ENCODE assay signal across 18 cellular contexts in genomic region chrX:25010784-25011588, GRCh38. TPM values are rescaled to one million over a fixed set of nuclear protein-coding genes. Genes with fewer than 3 reads are reported as not detected.
DNase-seq lines count a peak whose midpoint lies in the region; ATAC-seq and TF ChIP-seq lines count a peak whose summit lies in the region.
"Had no signal": no experiment of that assay in that cellular context is flagged by ENCODE, and none has a peak within 500 bp of the region (broad histone marks: within the 10 kb centered on the region; RNA-seq: fewer than 3 reads in every experiment).

No MANE protein-coding gene starts in this region.

- no peak for TF ChIP-seq CTCF in testis (IDR thresholded peaks at IDR 0.05)

- peak in 2 of 3 experiments; percentile 32 to 75 for DNase-seq in NCI-H1417 (lab: John Stamatoyannopoulos, UW)
- DNase-seq in NCI-H1417 treated with DMSO at 0.1 percent for 48 hours (lab: John Stamatoyannopoulos, UW), result no peak
- peak; percentile 77 for DNase-seq in NCI-H748 treated with DMSO at 0.1 percent for 48 hours (lab: John Stamatoyannopoulos, UW)
- no peak for DNase-seq in testis
- no peak for DNase-seq in left colon
- DNase-seq in HuH-7 (ENCODE audit: low spot score), result no peak
- DNase-seq: 8988T, EL, IMR-90, Kasumi-1, NCI-H1436, NCI-H2029 treated with DMSO at 0.1 percent for 48 hours, NCI-H526, PC-9 had no signal

- peak overlapping the region; percentile 77 to 85 for H3K27ac ChIP-seq in testis
- H3K27ac ChIP-seq: BLaER1 treated with 17β-estradiol and CSF1 and Interleukin-3, amounts not matched to agents 10 nM and 100 nM; PC-9 had no signal

- peak overlapping the region; percentile 29 for H3K4me3 ChIP-seq in endocrine pancreas (ENCODE audit: control insufficient read depth, insufficient read depth, low read length)
- H3K4me3 ChIP-seq in testis, result peak overlapping the region; percentile 31 to 56
- H3K4me3 ChIP-seq: BLaER1 treated with 17β-estradiol and CSF1 and Interleukin-3, amounts not matched to agents 10 nM and 100 nM; PC-9 had no signal

- H3K27me3 ChIP-seq in endocrine pancreas (ENCODE audit: control insufficient read depth, insufficient read depth, low read length) (peaks cover 4% of the 10 kb centered on the region), testis (no peaks in the 10 kb centered on the region)

- no peak for ATAC-seq in left colon
- ATAC-seq in activated CD4-positive, CD25-positive, alpha-beta regulatory T cell treated with anti-CD3 and anti-CD28 coated beads, Interleukin-2, amount 50 U/mL, for 24 hours, result no peak

- no peaks in the 10 kb centered on the region for H3K9me3 ChIP-seq in endocrine pancreas (ENCODE audit: control insufficient read depth, low read length)
- no peaks in the 10 kb centered on the region for H3K9me3 ChIP-seq in testis

- intact Hi-C loops in testis (cut with DNase I; ENCODE audit: low total_unique reads) (no loop called here), left colon (cut with DNase I, micrococcal nuclease) (no loop called here)

- H3K36me3 ChIP-seq in endocrine pancreas (ENCODE audit: control insufficient read depth, insufficient read depth, low read length) (no peaks in the 10 kb centered on the region), testis (ENCODE audit: low read depth, missing control alignments) (no peaks in the 10 kb centered on the region)
- H3K36me3 ChIP-seq: BLaER1 treated with 17β-estradiol and CSF1 and Interleukin-3, amounts not matched to agents 10 nM and 100 nM had no signal

- 7 to 13% methylated on average over 7 to 27 of the region's 33 CpGs for WGBS in testis, 2 donors

- peak overlapping the region; percentile 10 for H3K9ac ChIP-seq in endocrine pancreas (ENCODE audit: control insufficient read depth, insufficient read depth, low read length)
- H3K9ac ChIP-seq: BLaER1 treated with 17β-estradiol and CSF1 and Interleukin-3, amounts not matched to agents 10 nM and 100 nM had no signal

- TF ChIP-seq POLR2A in testis (IDR thresholded peaks at IDR 0.05), result no peak

- H3K4me1 ChIP-seq in endocrine pancreas (ENCODE audit: control insufficient read depth, insufficient read depth, low read length) (no peaks in the 10 kb centered on the region), testis (no peaks in the 10 kb centered on the region)

RNA-seq across cellular contexts. Expression of gene ARX, which starts 4.8 kb away (rescaled TPM):
- total RNA-seq in testis, result 10 to 100 TPM in 1 of 2 donors, 1 to 10 TPM in 1; 7.7 to 13.4 TPM
- 4.9 TPM for polyA plus RNA-seq in testis (ENCODE audit: insufficient read depth, low read depth, low replicate concordance)
- 1 to 10 TPM in 1 of 2 donors, under 1 TPM in 1; 0.34 to 1.1 TPM for total RNA-seq in left colon
- total RNA-seq: H4, IMR-90, PC-9 had no signal
- polyA plus RNA-seq: IMR-90 had no signal

Comparison
In these comparisons a context has a peak if more than half of its experiments do, and no peak if none do; other contexts are left out.
1. DNase-seq: peak in NCI-H1417 (2 of 3) and NCI-H748 treated with DMSO at 0.1 percent for 48 hours (single experiment); none in NCI-H1417 treated with DMSO at 0.1 percent for 48 hours (single experiment), testis (single experiment), left colon (0 of 2) and HuH-7 (single experiment).
2. RNA of gene ARX, which starts 4.8 kb away (total RNA-seq): 7.7 to 13.4 TPM in testis; 0.34 to 1.1 TPM in left colon; every median in the first group is over 4 times any median in the second.